ENCODE assay signal across 1 cellular context in genomic region chr1:17437260-17438175, GRCh38.
A peak's percentile ranks its signal among the peaks of the same experiment; 100 is the strongest.
TF ChIP-seq lines count a peak whose summit lies in the region.

No MANE protein-coding gene starts in this region.

TF ChIP-seq in HepG2, 621 proteins besides CTCF, POLR2A, EP300 and RAD21 (continued from another document):
- TF ChIP-seq ZNF362 (CRISPR knock-in tag; IDR thresholded peaks at IDR 0.05; ENCODE audit: borderline replicate concordance), result no peak
- TF ChIP-seq, protein P1, sequence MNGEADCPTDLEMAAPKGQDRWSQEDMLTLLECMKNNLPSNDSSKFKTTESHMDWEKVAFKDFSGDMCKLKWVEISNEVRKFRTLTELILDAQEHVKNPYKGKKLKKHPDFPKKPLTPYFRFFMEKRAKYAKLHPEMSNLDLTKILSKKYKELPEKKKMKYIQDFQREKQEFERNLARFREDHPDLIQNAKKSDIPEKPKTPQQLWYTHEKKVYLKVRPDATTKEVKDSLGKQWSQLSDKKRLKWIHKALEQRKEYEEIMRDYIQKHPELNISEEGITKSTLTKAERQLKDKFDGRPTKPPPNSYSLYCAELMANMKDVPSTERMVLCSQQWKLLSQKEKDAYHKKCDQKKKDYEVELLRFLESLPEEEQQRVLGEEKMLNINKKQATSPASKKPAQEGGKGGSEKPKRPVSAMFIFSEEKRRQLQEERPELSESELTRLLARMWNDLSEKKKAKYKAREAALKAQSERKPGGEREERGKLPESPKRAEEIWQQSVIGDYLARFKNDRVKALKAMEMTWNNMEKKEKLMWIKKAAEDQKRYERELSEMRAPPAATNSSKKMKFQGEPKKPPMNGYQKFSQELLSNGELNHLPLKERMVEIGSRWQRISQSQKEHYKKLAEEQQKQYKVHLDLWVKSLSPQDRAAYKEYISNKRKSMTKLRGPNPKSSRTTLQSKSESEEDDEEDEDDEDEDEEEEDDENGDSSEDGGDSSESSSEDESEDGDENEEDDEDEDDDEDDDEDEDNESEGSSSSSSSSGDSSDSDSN (CRISPR knock-in tag; IDR thresholded peaks at IDR 0.05), result no peak
- TF ChIP-seq, protein P2, sequence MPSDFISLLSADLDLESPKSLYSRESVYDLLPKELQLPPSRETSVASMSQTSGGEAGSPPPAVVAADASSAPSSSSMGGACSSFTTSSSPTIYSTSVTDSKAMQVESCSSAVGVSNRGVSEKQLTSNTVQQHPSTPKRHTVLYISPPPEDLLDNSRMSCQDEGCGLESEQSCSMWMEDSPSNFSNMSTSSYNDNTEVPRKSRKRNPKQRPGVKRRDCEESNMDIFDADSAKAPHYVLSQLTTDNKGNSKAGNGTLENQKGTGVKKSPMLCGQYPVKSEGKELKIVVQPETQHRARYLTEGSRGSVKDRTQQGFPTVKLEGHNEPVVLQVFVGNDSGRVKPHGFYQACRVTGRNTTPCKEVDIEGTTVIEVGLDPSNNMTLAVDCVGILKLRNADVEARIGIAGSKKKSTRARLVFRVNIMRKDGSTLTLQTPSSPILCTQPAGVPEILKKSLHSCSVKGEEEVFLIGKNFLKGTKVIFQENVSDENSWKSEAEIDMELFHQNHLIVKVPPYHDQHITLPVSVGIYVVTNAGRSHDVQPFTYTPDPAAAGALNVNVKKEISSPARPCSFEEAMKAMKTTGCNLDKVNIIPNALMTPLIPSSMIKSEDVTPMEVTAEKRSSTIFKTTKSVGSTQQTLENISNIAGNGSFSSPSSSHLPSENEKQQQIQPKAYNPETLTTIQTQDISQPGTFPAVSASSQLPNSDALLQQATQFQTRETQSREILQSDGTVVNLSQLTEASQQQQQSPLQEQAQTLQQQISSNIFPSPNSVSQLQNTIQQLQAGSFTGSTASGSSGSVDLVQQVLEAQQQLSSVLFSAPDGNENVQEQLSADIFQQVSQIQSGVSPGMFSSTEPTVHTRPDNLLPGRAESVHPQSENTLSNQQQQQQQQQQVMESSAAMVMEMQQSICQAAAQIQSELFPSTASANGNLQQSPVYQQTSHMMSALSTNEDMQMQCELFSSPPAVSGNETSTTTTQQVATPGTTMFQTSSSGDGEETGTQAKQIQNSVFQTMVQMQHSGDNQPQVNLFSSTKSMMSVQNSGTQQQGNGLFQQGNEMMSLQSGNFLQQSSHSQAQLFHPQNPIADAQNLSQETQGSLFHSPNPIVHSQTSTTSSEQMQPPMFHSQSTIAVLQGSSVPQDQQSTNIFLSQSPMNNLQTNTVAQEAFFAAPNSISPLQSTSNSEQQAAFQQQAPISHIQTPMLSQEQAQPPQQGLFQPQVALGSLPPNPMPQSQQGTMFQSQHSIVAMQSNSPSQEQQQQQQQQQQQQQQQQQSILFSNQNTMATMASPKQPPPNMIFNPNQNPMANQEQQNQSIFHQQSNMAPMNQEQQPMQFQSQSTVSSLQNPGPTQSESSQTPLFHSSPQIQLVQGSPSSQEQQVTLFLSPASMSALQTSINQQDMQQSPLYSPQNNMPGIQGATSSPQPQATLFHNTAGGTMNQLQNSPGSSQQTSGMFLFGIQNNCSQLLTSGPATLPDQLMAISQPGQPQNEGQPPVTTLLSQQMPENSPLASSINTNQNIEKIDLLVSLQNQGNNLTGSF (CRISPR knock-in tag; IDR thresholded peaks at IDR 0.05), result no peak
- TF ChIP-seq THAP9 (CRISPR knock-in tag; IDR thresholded peaks at IDR 0.05; ENCODE audit: borderline replicate concordance), result no peak
- TF ChIP-seq CC2D1A (CRISPR knock-in tag; IDR thresholded peaks at IDR 0.05), result no peak
- TF ChIP-seq HMGA1 (CRISPR knock-in tag; conservative IDR thresholded peaks at IDR 0.05), result no peak
- TF ChIP-seq, protein P3, sequence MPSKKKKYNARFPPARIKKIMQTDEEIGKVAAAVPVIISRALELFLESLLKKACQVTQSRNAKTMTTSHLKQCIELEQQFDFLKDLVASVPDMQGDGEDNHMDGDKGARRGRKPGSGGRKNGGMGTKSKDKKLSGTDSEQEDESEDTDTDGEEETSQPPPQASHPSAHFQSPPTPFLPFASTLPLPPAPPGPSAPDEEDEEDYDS (CRISPR knock-in tag; IDR thresholded peaks at IDR 0.05), result no peak
- no peak for TF ChIP-seq TRIM24 (CRISPR knock-in tag; IDR thresholded peaks at IDR 0.05)
- TF ChIP-seq, protein P4, sequence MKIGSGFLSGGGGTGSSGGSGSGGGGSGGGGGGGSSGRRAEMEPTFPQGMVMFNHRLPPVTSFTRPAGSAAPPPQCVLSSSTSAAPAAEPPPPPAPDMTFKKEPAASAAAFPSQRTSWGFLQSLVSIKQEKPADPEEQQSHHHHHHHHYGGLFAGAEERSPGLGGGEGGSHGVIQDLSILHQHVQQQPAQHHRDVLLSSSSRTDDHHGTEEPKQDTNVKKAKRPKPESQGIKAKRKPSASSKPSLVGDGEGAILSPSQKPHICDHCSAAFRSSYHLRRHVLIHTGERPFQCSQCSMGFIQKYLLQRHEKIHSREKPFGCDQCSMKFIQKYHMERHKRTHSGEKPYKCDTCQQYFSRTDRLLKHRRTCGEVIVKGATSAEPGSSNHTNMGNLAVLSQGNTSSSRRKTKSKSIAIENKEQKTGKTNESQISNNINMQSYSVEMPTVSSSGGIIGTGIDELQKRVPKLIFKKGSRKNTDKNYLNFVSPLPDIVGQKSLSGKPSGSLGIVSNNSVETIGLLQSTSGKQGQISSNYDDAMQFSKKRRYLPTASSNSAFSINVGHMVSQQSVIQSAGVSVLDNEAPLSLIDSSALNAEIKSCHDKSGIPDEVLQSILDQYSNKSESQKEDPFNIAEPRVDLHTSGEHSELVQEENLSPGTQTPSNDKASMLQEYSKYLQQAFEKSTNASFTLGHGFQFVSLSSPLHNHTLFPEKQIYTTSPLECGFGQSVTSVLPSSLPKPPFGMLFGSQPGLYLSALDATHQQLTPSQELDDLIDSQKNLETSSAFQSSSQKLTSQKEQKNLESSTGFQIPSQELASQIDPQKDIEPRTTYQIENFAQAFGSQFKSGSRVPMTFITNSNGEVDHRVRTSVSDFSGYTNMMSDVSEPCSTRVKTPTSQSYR (CRISPR knock-in tag; IDR thresholded peaks at IDR 0.05; ENCODE audit: borderline replicate concordance), result peak; percentile 33; the same call in 1 of the 2 replicates
- no peak for TF ChIP-seq ZNF687 (CRISPR knock-in tag; IDR thresholded peaks at IDR 0.05)
- TF ChIP-seq HDAC6 (IDR thresholded peaks at IDR 0.05; ENCODE audit: low read depth, low read length), result no peak
- no peak for TF ChIP-seq DBP (CRISPR knock-in tag; IDR thresholded peaks at IDR 0.05; ENCODE audit: not compliant biosample characterization)
- TF ChIP-seq ELK4 (CRISPR knock-in tag; IDR thresholded peaks at IDR 0.05; ENCODE audit: borderline replicate concordance), result no peak
- TF ChIP-seq DNMT3B (CRISPR knock-in tag; conservative IDR thresholded peaks at IDR 0.05), result no peak
- no peak for TF ChIP-seq ZNF235 (CRISPR knock-in tag; IDR thresholded peaks at IDR 0.05; ENCODE audit: borderline replicate concordance)
- TF ChIP-seq SIN3A (IDR thresholded peaks at IDR 0.05; ENCODE audit: borderline replicate concordance, low read depth, low read length), result peak; percentile 36; the same call in 1 of the 2 replicates
- no peak for TF ChIP-seq ZNF570 (CRISPR knock-in tag; IDR thresholded peaks at IDR 0.05; ENCODE audit: borderline replicate concordance)
- TF ChIP-seq ZNF20 (CRISPR knock-in tag; IDR thresholded peaks at IDR 0.05), result no peak
- no peak for TF ChIP-seq STAG1 (CRISPR knock-in tag; IDR thresholded peaks at IDR 0.05)
- TF ChIP-seq, protein P5, sequence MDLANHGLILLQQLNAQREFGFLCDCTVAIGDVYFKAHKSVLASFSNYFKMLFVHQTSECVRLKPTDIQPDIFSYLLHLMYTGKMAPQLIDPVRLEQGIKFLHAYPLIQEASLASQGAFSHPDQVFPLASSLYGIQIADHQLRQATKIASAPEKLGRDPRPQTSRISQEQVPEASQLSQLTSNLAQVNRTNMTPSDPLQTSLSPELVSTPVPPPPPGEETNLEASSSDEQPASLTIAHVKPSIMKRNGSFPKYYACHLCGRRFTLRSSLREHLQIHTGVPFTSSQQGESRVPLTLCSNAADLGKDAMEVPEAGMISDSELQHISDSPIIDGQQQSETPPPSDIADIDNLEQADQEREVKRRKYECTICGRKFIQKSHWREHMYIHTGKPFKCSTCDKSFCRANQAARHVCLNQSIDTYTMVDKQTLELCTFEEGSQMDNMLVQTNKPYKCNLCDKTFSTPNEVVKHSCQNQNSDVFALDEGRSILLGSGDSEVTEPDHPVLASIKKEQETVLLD (CRISPR knock-in tag; IDR thresholded peaks at IDR 0.05; ENCODE audit: low read depth), result 0 out of 2 replicates have a peak, but pooled peaks have one; percentile 38
- no peak for TF ChIP-seq ZNF136 (CRISPR knock-in tag; IDR thresholded peaks at IDR 0.05; ENCODE audit: low read depth)
- TF ChIP-seq MAZ (IDR thresholded peaks at IDR 0.05; ENCODE audit: borderline replicate concordance, low read depth, low read length), result 0 out of 2 replicates have a peak, but pooled peaks have one; percentile 28
- TF ChIP-seq MAZ (CRISPR knock-in tag; IDR thresholded peaks at IDR 0.05; ENCODE audit: low read depth), result no peak
- no peak for TF ChIP-seq ZNF614 (CRISPR knock-in tag; IDR thresholded peaks at IDR 0.05; ENCODE audit: borderline replicate concordance)
- peak; percentile 19 for TF ChIP-seq SKI (IDR thresholded peaks at IDR 0.05; ENCODE audit: partially characterized antibody)
- no peak for TF ChIP-seq TMF1 (CRISPR knock-in tag; IDR thresholded peaks at IDR 0.05; ENCODE audit: low read depth)
- TF ChIP-seq MTA3 (CRISPR knock-in tag; IDR thresholded peaks at IDR 0.05), result no peak
- TF ChIP-seq MTA1 (CRISPR knock-in tag; IDR thresholded peaks at IDR 0.05; ENCODE audit: borderline replicate concordance), result no peak
- no peak for TF ChIP-seq KDM3A (CRISPR knock-in tag; IDR thresholded peaks at IDR 0.05; ENCODE audit: low read depth)
- no peak for TF ChIP-seq KAT7 (CRISPR knock-in tag; IDR thresholded peaks at IDR 0.05; ENCODE audit: borderline replicate concordance)
- TF ChIP-seq ZBTB7A (CRISPR knock-in tag; IDR thresholded peaks at IDR 0.05), result no peak
- no peak for TF ChIP-seq TCF12 (IDR thresholded peaks at IDR 0.05)
- no peak for TF ChIP-seq TCF12 (CRISPR knock-in tag; IDR thresholded peaks at IDR 0.05)
TF ChIP-seq in HepG2: peak in this region for 6.
